2 cellular contexts compared by ENCODE assay signal in genomic region chr6:140371360-140371870, GRCh38.
TF ChIP-seq lines count a peak whose summit lies in the region.

No MANE protein-coding gene starts in this region.

TF ChIP-seq in IMR-90, 13 proteins besides CTCF, POLR2A, EP300 and RAD21:
- peak; percentile 41; the same call in 1 of the 2 replicates for TF ChIP-seq MAFK (IDR thresholded peaks at IDR 0.05; ENCODE audit: low read depth, low read length)
- TF ChIP-seq NFE2L2 (IDR thresholded peaks at IDR 0.05; ENCODE audit: low read depth, low read length), result peak; percentile 65
- TF ChIP-seq RCOR1 (IDR thresholded peaks at IDR 0.05; ENCODE audit: insufficient replicate concordance, low read length), result no peak

TF ChIP-seq in GM12878, 131 proteins besides CTCF, POLR2A, EP300 and RAD21:
- peak; percentile 24; the same call in 1 of the 2 replicates for TF ChIP-seq BACH1 (IDR thresholded peaks at IDR 0.05; ENCODE audit: borderline replicate concordance)
- no peak for TF ChIP-seq ELK1 (IDR thresholded peaks at IDR 0.05; ENCODE audit: low read depth, low read length)
- TF ChIP-seq ZNF384 (IDR thresholded peaks at IDR 0.05; ENCODE audit: borderline replicate concordance, low read depth, low read length), result 0 out of 2 replicates have a peak, but pooled peaks have one; percentile 25
- TF ChIP-seq IKZF2 (IDR thresholded peaks at IDR 0.05), result no peak
- no peak for TF ChIP-seq USF2 (IDR thresholded peaks at IDR 0.05; ENCODE audit: borderline replicate concordance, low read depth, low read length)
- no peak for TF ChIP-seq STAT3 (IDR thresholded peaks at IDR 0.05; ENCODE audit: low read depth, low read length)
